ENCODE assay signal across 16 cellular contexts in genomic region chr22:48823941-48824340, GRCh38.
DNase-seq lines count a peak whose midpoint lies in the region; ATAC-seq and TF ChIP-seq lines count a peak whose summit lies in the region.
"Had no signal": no experiment of that assay in that cellular context is flagged by ENCODE, and none has a peak within 500 bp of the region (broad histone marks: within the 10 kb centered on the region; RNA-seq: fewer than 3 reads in every experiment).

No MANE protein-coding gene starts in this region.

- H3K4me1 ChIP-seq in heart right ventricle = no peaks in the 10 kb centered on the region
- H3K4me1 ChIP-seq: HAP-1 had no signal

- H3K4me1 Mint-ChIP-seq in activated CD4-positive, alpha-beta T cell treated with anti-CD3 and anti-CD28 coated beads for 36 hours = no peaks in the 10 kb centered on the region
- H3K4me1 Mint-ChIP-seq: B cell; CD4-positive, CD25-positive, alpha-beta regulatory T cell; CD8-positive, alpha-beta memory T cell had no signal

- H3K27me3 Mint-ChIP-seq in activated CD4-positive, alpha-beta T cell treated with anti-CD3 and anti-CD28 coated beads for 36 hours = peaks cover 2% of the 10 kb centered on the region
- H3K27me3 Mint-ChIP-seq: B cell; CD4-positive, CD25-positive, alpha-beta regulatory T cell had no signal

- peaks cover 0 to 64% (median 46%) of the 10 kb centered on the region in 7 donors for H3K27me3 ChIP-seq in heart right ventricle
- H3K27me3 ChIP-seq: BLaER1 treated with 17β-estradiol and CSF1 and Interleukin-3, amounts not matched to agents 10 nM and 100 nM had no signal

- WGBS in heart right ventricle, 2 donors = 82% methylated on average over 12 of the region's 12 CpGs

- no peaks in the 10 kb centered on the region for H3K36me3 Mint-ChIP-seq in activated CD4-positive, alpha-beta T cell treated with anti-CD3 and anti-CD28 coated beads for 36 hours (ENCODE audit: low read depth)
- H3K36me3 Mint-ChIP-seq: CD4-positive, CD25-positive, alpha-beta regulatory T cell had no signal

- no peaks in the 10 kb centered on the region for H3K36me3 ChIP-seq in heart right ventricle
- H3K36me3 ChIP-seq: BLaER1 treated with 17β-estradiol and CSF1 and Interleukin-3, amounts not matched to agents 10 nM and 100 nM; HAP-1 had no signal

- no peak for ATAC-seq in activated CD4-positive, alpha-beta T cell treated with anti-CD3 and anti-CD28 coated beads for 36 hours
- ATAC-seq in heart right ventricle = no peak
- ATAC-seq: HepG2 had no signal

- POLR2A ChIA-PET in activated CD4-positive, alpha-beta T cell treated with anti-CD3 and anti-CD28 coated beads for 36 hours (lab: Charles Lee) = no interaction called here

- H3K27ac ChIP-seq in coronary artery (no peak overlapping the region), heart right ventricle (no peak overlapping the region)
- H3K27ac ChIP-seq: BLaER1 treated with 17β-estradiol and CSF1 and Interleukin-3, amounts not matched to agents 10 nM and 100 nM had no signal

- H3K4me3 ChIP-seq in coronary artery = no peak overlapping the region
- no peak overlapping the region for H3K4me3 ChIP-seq in heart right ventricle
- H3K4me3 ChIP-seq: BLaER1 treated with 17β-estradiol and CSF1 and Interleukin-3, amounts not matched to agents 10 nM and 100 nM; HAP-1 had no signal

- H3K9me3 Mint-ChIP-seq in activated CD4-positive, alpha-beta T cell treated with anti-CD3 and anti-CD28 coated beads for 36 hours (ENCODE audit: low read depth) = no peaks in the 10 kb centered on the region
- H3K9me3 Mint-ChIP-seq: CD8-positive, alpha-beta memory T cell had no signal

- H3K27ac Mint-ChIP-seq in activated CD4-positive, alpha-beta T cell treated with anti-CD3 and anti-CD28 coated beads for 36 hours = no peak overlapping the region
- H3K27ac Mint-ChIP-seq: B cell; CD4-positive, CD25-positive, alpha-beta regulatory T cell had no signal

- no peaks in the 10 kb centered on the region for H3K9me3 ChIP-seq in heart right ventricle
- H3K9me3 ChIP-seq: BLaER1 treated with 17β-estradiol and CSF1 and Interleukin-3, amounts not matched to agents 10 nM and 100 nM; HAP-1 had no signal

- H3K4me3 Mint-ChIP-seq in activated CD4-positive, alpha-beta T cell treated with anti-CD3 and anti-CD28 coated beads for 36 hours = no peak overlapping the region
- H3K4me3 Mint-ChIP-seq: B cell; CD4-positive, CD25-positive, alpha-beta regulatory T cell; CD8-positive, alpha-beta memory T cell had no signal

- intact Hi-C loops in activated CD4-positive, alpha-beta T cell treated with anti-CD3 and anti-CD28 coated beads for 36 hours (cut with DNase I, micrococcal nuclease) = no loop called here
- intact Hi-C loops in heart right ventricle (cut with DNase I) = no loop called here

- peak; percentile 37 for DNase-seq in activated effector memory CD4-positive, alpha-beta T cell treated with anti-CD3 and anti-CD28 coated beads, Interleukin-2, amount 50 U/mL, for 16 hours
- DNase-seq in activated effector memory CD4-positive, alpha-beta T cell treated with Interleukin-2 at 50 U/mL for 16 hours = no peak
- peak; percentile 72 for DNase-seq in coronary artery (ENCODE audit: low spot score)
- DNase-seq in mesenteric fat pad (ENCODE audit: low spot score) = peak; percentile 79
- no peak for DNase-seq in NCI-H524 (lab: John Stamatoyannopoulos, UW)
- DNase-seq in activated CD4-positive, alpha-beta T cell treated with anti-CD3 and anti-CD28 coated beads for 36 hours = no peak
- DNase-seq in heart right ventricle = no peak
- DNase-seq: CD4-positive, CD25-positive, alpha-beta regulatory T cell; CD8-positive, alpha-beta memory T cell; COR-L47; DMS 273 treated with DMSO at 0.1 percent for 48 hours; DMS53 had no signal

- TF ChIP-seq CTCF in coronary artery (IDR thresholded peaks at IDR 0.05) = no peak
- no peak for TF ChIP-seq CTCF in heart right ventricle (IDR thresholded peaks at IDR 0.05)

- CTCF ChIA-PET in activated CD4-positive, alpha-beta T cell treated with anti-CD3 and anti-CD28 coated beads for 36 hours (lab: Charles Lee) = interaction anchor here (0.7 kb wide), 2 partner anchors 51 to 1542 kb away, joined by 3 to 4 read pairs; no protein-coding TSS in a partner anchor

Comparison
In these comparisons a context has a peak if more than half of its experiments do, and no peak if none do; other contexts are left out.
1. DNase-seq: peak in activated effector memory CD4-positive, alpha-beta T cell treated with anti-CD3 and anti-CD28 coated beads, Interleukin-2, amount 50 U/mL, for 16 hours (single experiment), coronary artery (single experiment) and mesenteric fat pad (single experiment); none in activated effector memory CD4-positive, alpha-beta T cell treated with Interleukin-2 at 50 U/mL for 16 hours (single experiment), NCI-H524 (0 of 2), activated CD4-positive, alpha-beta T cell treated with anti-CD3 and anti-CD28 coated beads for 36 hours (single experiment) and heart right ventricle (0 of 2).